11 cellular contexts compared by ENCODE assay signal in genomic region chr16:54447606-54448440, GRCh38.
A peak's percentile ranks its signal among the peaks of the same experiment; 100 is the strongest.
DNase-seq lines count a peak whose midpoint lies in the region; ATAC-seq and TF ChIP-seq lines count a peak whose summit lies in the region.
"Had no signal": no experiment of that assay in that cellular context is flagged by ENCODE, and none has a peak within 500 bp of the region (broad histone marks: within the 10 kb centered on the region; RNA-seq: fewer than 3 reads in every experiment).

No MANE protein-coding gene starts in this region.

- no peak for DNase-seq in GM23338 (ENCODE audit: low spot score)
- DNase-seq in OCI-M1 (lab: John Stamatoyannopoulos, UW): peak; percentile 77
- peak; percentile 65 for DNase-seq in epithelial cell of prostate (ENCODE audit: low read depth, low spot score)
- no peak for DNase-seq in osteocyte (ENCODE audit: extremely low spot score, unreplicated experiment)
- DNase-seq in NCI-H2227 (lab: John Stamatoyannopoulos, UW; ENCODE audit: unreplicated experiment): no peak
- no peak for DNase-seq in left colon
- DNase-seq: right lobe of liver, T-helper 17 cell had no signal

- peak; percentile 34; the same call in 2 of the 3 replicates for ATAC-seq in GM23338
- ATAC-seq in left colon: no peak
- no peak for ATAC-seq in HG02938 (IDR thresholded peaks at IDR 0.05; ENCODE audit: unreplicated experiment)
- ATAC-seq in GM18873 (IDR thresholded peaks at IDR 0.05; ENCODE audit: low FRiP score, unreplicated experiment): no peak
- ATAC-seq: T-helper 17 cell had no signal

- H3K9me3 Mint-ChIP-seq in GM23338: peaks cover 8% of the 10 kb centered on the region; the same call in 2 of the 3 replicates
- no peaks in the 10 kb centered on the region for H3K9me3 Mint-ChIP-seq in osteocyte (ENCODE audit: unreplicated experiment)

- no peaks in the 10 kb centered on the region for H4K20me1 ChIP-seq in GM23338 (replicated peaks; ENCODE audit: insufficient read depth)

- H3K27me3 Mint-ChIP-seq in GM23338 (ENCODE audit: insufficient read depth, low read depth, poor library complexity): peaks cover 5% of the 10 kb centered on the region
- peaks cover 3% of the 10 kb centered on the region for H3K27me3 Mint-ChIP-seq in osteocyte (ENCODE audit: unreplicated experiment)

- no peaks in the 10 kb centered on the region for H3K79me2 ChIP-seq in GM23338 (replicated peaks; ENCODE audit: insufficient read depth)

- TF ChIP-seq CTCF in GM23338 (conservative IDR thresholded peaks at IDR 0.05; ENCODE audit: low read depth in 2 of 2): no peak
- TF ChIP-seq CTCF in osteocyte (IDR thresholded peaks at IDR 0.05): no peak

- no peaks in the 10 kb centered on the region for H3K9me2 ChIP-seq in GM23338 (ENCODE audit: insufficient read depth)

- no peak overlapping the region for H3K4me2 ChIP-seq in GM23338

- H3K27ac Mint-ChIP-seq in GM23338 (no peak overlapping the region; the same call in 1 of the 2 replicates), osteocyte (ENCODE audit: unreplicated experiment) (peak overlapping the region; percentile 51)
- H3K27ac Mint-ChIP-seq: activated naive CD8-positive, alpha-beta T cell; T-helper 17 cell had no signal

- no peaks in the 10 kb centered on the region for H3K36me3 ChIP-seq in GM23338 (ENCODE audit: insufficient read depth)
- H3K36me3 ChIP-seq: right lobe of liver had no signal

- peaks cover 4% of the 10 kb centered on the region; the same call in 2 of the 3 replicates for H3K4me1 Mint-ChIP-seq in GM23338
- peaks cover 29% of the 10 kb centered on the region for H3K4me1 Mint-ChIP-seq in osteocyte (ENCODE audit: unreplicated experiment)
- H3K4me1 Mint-ChIP-seq: T-helper 17 cell had no signal

- H3K27ac ChIP-seq in GM23338 (ENCODE audit: low read depth) (no peak overlapping the region), epithelial cell of prostate (no peak overlapping the region)
- H3K27ac ChIP-seq: right lobe of liver had no signal

- peak overlapping the region; percentile 86 for H2AFZ ChIP-seq in GM23338

- H3K36me3 Mint-ChIP-seq in GM23338 (ENCODE audit: low read depth): 0 out of 3 replicates have a peak, but pooled peaks cover 5% of the 10 kb centered on the region
- H3K36me3 Mint-ChIP-seq in osteocyte (ENCODE audit: unreplicated experiment): peaks cover 2% of the 10 kb centered on the region
- H3K36me3 Mint-ChIP-seq: activated naive CD8-positive, alpha-beta T cell had no signal

- intact Hi-C loops in left colon (cut with DNase I, micrococcal nuclease): no loop called here

- H3K4me3 ChIP-seq in GM23338: no peak overlapping the region
- H3K4me3 ChIP-seq: right lobe of liver had no signal

- no peaks in the 10 kb centered on the region for H3K27me3 ChIP-seq in GM23338 (ENCODE audit: insufficient read depth)
- H3K27me3 ChIP-seq: right lobe of liver had no signal

- H3K4me1 ChIP-seq in GM23338 (ENCODE audit: insufficient read depth): no peaks in the 10 kb centered on the region

- H3K4me3 Mint-ChIP-seq in GM23338: no peak overlapping the region
- no peak overlapping the region for H3K4me3 Mint-ChIP-seq in osteocyte (ENCODE audit: unreplicated experiment)
- H3K4me3 Mint-ChIP-seq: activated naive CD8-positive, alpha-beta T cell; T-helper 17 cell had no signal

- H3F3A ChIP-seq in GM23338 (replicated peaks; ENCODE audit: low read depth): no peaks in the 10 kb centered on the region

TF ChIP-seq in GM23338, 12 proteins besides CTCF, POLR2A, EP300 and RAD21 (continues in another document):
- TF ChIP-seq ZNF462 (CRISPR knock-in tag; IDR thresholded peaks at IDR 0.05) (no peak), ETS1 (IDR thresholded peaks at IDR 0.05) (no peak), CREB1 (CRISPR knock-in tag; IDR thresholded peaks at IDR 0.05; ENCODE audit: low read depth) (no peak), NANOG (IDR thresholded peaks at IDR 0.05; ENCODE audit: borderline replicate concordance) (no peak)

Comparison
In these comparisons a context has a peak if more than half of its experiments do, and no peak if none do; other contexts are left out.
1. DNase-seq: peak in OCI-M1 (single experiment) and epithelial cell of prostate (single experiment); none in GM23338 (single experiment), osteocyte (single experiment), NCI-H2227 (single experiment) and left colon (0 of 2).